ENCODE assay signal across 8 cellular contexts in the genomic region with DNA sequence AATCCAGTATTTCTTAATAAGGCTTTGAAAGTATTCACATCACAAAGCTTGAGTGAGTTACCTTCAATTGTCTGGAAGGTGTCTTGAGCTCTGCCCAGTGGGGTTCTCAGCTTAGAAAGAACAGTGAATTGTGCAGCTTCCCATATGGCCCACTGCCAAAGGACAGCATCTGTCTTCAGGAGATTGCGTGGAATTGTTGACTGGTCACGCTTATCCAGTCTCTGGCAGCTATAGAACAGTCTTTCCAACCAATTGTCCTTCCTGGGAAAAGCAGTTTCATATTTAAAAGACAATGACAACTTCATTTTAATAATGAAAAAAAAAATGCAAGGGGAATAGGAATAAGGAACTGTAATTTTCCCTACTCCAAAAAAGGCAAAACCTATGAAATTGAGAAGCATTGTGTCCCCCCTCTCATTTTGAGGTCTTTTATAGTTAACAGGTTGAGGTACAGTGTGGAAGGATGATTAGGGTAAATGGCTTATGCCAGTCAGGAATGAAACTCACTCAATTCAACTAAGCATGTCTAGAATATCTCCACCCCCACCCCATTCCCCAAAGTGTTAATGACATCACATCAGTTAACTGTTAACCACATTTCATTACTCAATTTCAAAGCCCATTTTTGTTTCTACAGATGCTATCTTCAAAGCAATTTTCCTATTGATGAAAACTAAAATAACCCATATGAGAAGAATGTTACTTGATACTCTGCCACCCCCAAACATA. TPM values are rescaled to one million over a fixed set of nuclear protein-coding genes. Genes with fewer than 3 reads are reported as not detected.
DNase-seq lines count a peak whose midpoint lies in the region; TF ChIP-seq lines count a peak whose summit lies in the region.
"Not testable (repeated sequence)": the region's sequence is repeated elsewhere in the genome, so short reads cannot be mapped to it uniquely, and the experiment has no call there.

No MANE protein-coding gene starts in this region.

- H3K9ac ChIP-seq in fibroblast of lung (ENCODE audit: insufficient read depth, low read length) = not testable (repeated sequence)

- not testable (repeated sequence) for H3K4me3 Mint-ChIP-seq in activated naive CD4-positive, alpha-beta T cell treated with anti-CD3 and anti-CD28 coated beads, Interleukin-2, amount 50 U/mL, for 24 hours

- TF ChIP-seq CTCF in AG09319 (IDR thresholded peaks at IDR 0.05; ENCODE audit: low read depth, low read length); cardiac fibroblast (IDR thresholded peaks at IDR 0.05; ENCODE audit: low read depth, low read length); fibroblast of lung (conservative IDR thresholded peaks at IDR 0.05 in 1 of 2, IDR thresholded peaks at IDR 0.05 in 1 of 2; ENCODE audit: low read depth in 1 of 2, low read length in 2 of 2): not testable (repeated sequence)

- H3K9me3 Mint-ChIP-seq in activated naive CD4-positive, alpha-beta T cell treated with anti-CD3 and anti-CD28 coated beads, Interleukin-2, amount 50 U/mL, for 24 hours = not testable (repeated sequence)

- H3K36me3 ChIP-seq in SJCRH30 = peaks cover 18% of the 10 kb centered on the region
- H3K36me3 ChIP-seq in fibroblast of lung (ENCODE audit: control insufficient read depth, insufficient read depth, low read length) = not testable (repeated sequence)

- H2AFZ ChIP-seq in fibroblast of lung (ENCODE audit: low read length) = not testable (repeated sequence)

- not testable (repeated sequence) for H3K27me3 ChIP-seq in SJCRH30; fibroblast of lung (ENCODE audit: control insufficient read depth, insufficient read depth, low read length)

- H3K9me3 ChIP-seq in SJCRH30 (replicated peaks); fibroblast of lung (ENCODE audit: control insufficient read depth, insufficient read depth, low read depth, low read length): not testable (repeated sequence)

- H3K79me2 ChIP-seq in fibroblast of lung (ENCODE audit: control insufficient read depth, insufficient read depth, low read length) = not testable (repeated sequence)

- H3K27me3 Mint-ChIP-seq in activated naive CD4-positive, alpha-beta T cell treated with anti-CD3 and anti-CD28 coated beads, Interleukin-2, amount 50 U/mL, for 24 hours = not testable (repeated sequence)

- peak overlapping the region; percentile 62 for H3K27ac Mint-ChIP-seq in activated naive CD4-positive, alpha-beta T cell treated with anti-CD3 and anti-CD28 coated beads, Interleukin-2, amount 50 U/mL, for 24 hours

- not testable (repeated sequence) for H3K36me3 Mint-ChIP-seq in activated naive CD4-positive, alpha-beta T cell treated with anti-CD3 and anti-CD28 coated beads, Interleukin-2, amount 50 U/mL, for 24 hours

- H3K4me2 ChIP-seq in fibroblast of lung (ENCODE audit: extremely low read depth, insufficient read depth, low read length) = not testable (repeated sequence)

- not testable (repeated sequence) for H3K4me3 ChIP-seq in Jurkat, Clone E6-1 (ENCODE audit: low read length); SJCRH30; cardiac fibroblast (replicated peaks in 1 of 2; ENCODE audit: low read depth in 2 of 2, low read length in 2 of 2); fibroblast of lung (replicated peaks in 1 of 4; ENCODE audit: control extremely low read depth in 1 of 4, insufficient read depth in 1 of 4, low read depth in 3 of 4, low read length in 4 of 4); skeletal muscle cell (ENCODE audit: low read depth, low read length)

- DNase-seq in AG09319 (ENCODE audit: extremely low read depth, low read depth) (peak; percentile 4), SJCRH30 (peak; percentile 73 to 79), cardiac fibroblast (ENCODE audit: low read depth in 2 of 2) (peak; percentile 46 to 49), fibroblast of lung (ENCODE audit: low read depth in 2 of 2) (peak; percentile 17 to 24), lung microvascular endothelial cell (ENCODE audit: low read depth in 2 of 2) (peak; percentile 52 to 74), skeletal muscle cell (ENCODE audit: low read depth) (peak; percentile 0)
- peak; percentile 28 for DNase-seq in Jurkat, Clone E6-1 (ENCODE audit: low read depth, low spot score)

- H3K4me1 Mint-ChIP-seq in activated naive CD4-positive, alpha-beta T cell treated with anti-CD3 and anti-CD28 coated beads, Interleukin-2, amount 50 U/mL, for 24 hours = peaks cover 16% of the 10 kb centered on the region

- H3K4me1 ChIP-seq in SJCRH30; fibroblast of lung (ENCODE audit: control insufficient read depth, extremely low read depth, insufficient read depth, low read length): not testable (repeated sequence)

- H4K20me1 ChIP-seq in fibroblast of lung (ENCODE audit: control insufficient read depth, extremely low read depth, insufficient read depth, low read length) = not testable (repeated sequence)

- peak overlapping the region; percentile 78 for H3K27ac ChIP-seq in SJCRH30
- H3K27ac ChIP-seq in fibroblast of lung (ENCODE audit: insufficient read depth, low read length) = not testable (repeated sequence)

RNA-seq across cellular contexts. Expression of a gene that starts 57.0 kb away (rescaled TPM):
- polyA plus RNA-seq in Jurkat, Clone E6-1 (2012; ENCODE audit: insufficient read depth, insufficient read length) = 27.0 TPM
- total RNA-seq in SJCRH30 (2014; rRNA removed; shearing (Covaris generic)) = 36.2 and 41.1 TPM in 2 replicates
- 62.1 and 101 TPM in 2 replicates for total RNA-seq in fibroblast of lung
- polyA plus RNA-seq in fibroblast of lung = 24.4 and 30.1 TPM in 2 replicates
- 10.4 and 14.8 TPM in 2 replicates for polyA plus RNA-seq in fibroblast of lung (2012)
- 46.4 and 65.2 TPM in 2 replicates for polyA minus RNA-seq in fibroblast of lung (ENCODE audit: low replicate concordance)
- total RNA-seq in lung microvascular endothelial cell = 34.0 and 40.7 TPM in 2 replicates

Comparison
In these comparisons a context has a peak if more than half of its experiments do, and no peak if none do; other contexts are left out.
1. DNase-seq: peak in every context shown above with its lines; median percentile 76 in SJCRH30; 63 in lung microvascular endothelial cell; 48 in cardiac fibroblast; 28 in Jurkat, Clone E6-1; 20 in fibroblast of lung; 4 in AG09319; 0 in skeletal muscle cell.